In genomic region chr19:33143897-33144405, GRCh38 we compare ENCODE assay signal across 8 cellular contexts. TPM values are rescaled to one million over a fixed set of nuclear protein-coding genes. Genes with fewer than 3 reads are reported as not detected.
DNase-seq lines count a peak whose midpoint lies in the region; FAIRE-seq and TF ChIP-seq lines count a peak whose summit lies in the region.

No MANE protein-coding gene starts in this region.

- peak; percentile 91 for FAIRE-seq in GM12892 (lab: Jason Lieb, UNC)

- H3K4me2 ChIP-seq in PC-9 (peak overlapping the region; percentile 39), neural progenitor cell (no peak overlapping the region)

- POLR2A ChIA-PET in PC-9 (lab: Charles Lee; ENCODE audit: unreplicated experiment): no interaction called here

- no peaks in the 10 kb centered on the region for H3K36me3 ChIP-seq in PC-9 (ENCODE audit: low read depth)
- H3K36me3 ChIP-seq in neural progenitor cell: no peaks in the 10 kb centered on the region
- H3K36me3 ChIP-seq in suprapubic skin: no peaks in the 10 kb centered on the region

- H3K79me2 ChIP-seq in PC-9 (ENCODE audit: low read depth) (no peaks in the 10 kb centered on the region), neural progenitor cell (ENCODE audit: low read depth) (no peaks in the 10 kb centered on the region)

- H3K4me1 Mint-ChIP-seq in neural progenitor cell: peaks cover 5% of the 10 kb centered on the region

- no peak overlapping the region for H3K4me3 Mint-ChIP-seq in neural progenitor cell

- no peaks in the 10 kb centered on the region for H3K9me3 ChIP-seq in PC-9 (ENCODE audit: insufficient read depth, low read depth)
- no peaks in the 10 kb centered on the region for H3K9me3 ChIP-seq in neural progenitor cell (ENCODE audit: low read depth)
- no peaks in the 10 kb centered on the region for H3K9me3 ChIP-seq in suprapubic skin

- peak overlapping the region; percentile 44 for H3K27ac Mint-ChIP-seq in neural progenitor cell

- no peaks in the 10 kb centered on the region for H3K36me3 Mint-ChIP-seq in neural progenitor cell

- H4K20me1 ChIP-seq in PC-9 (ENCODE audit: insufficient read depth) (no peaks in the 10 kb centered on the region), neural progenitor cell (ENCODE audit: low read depth) (no peaks in the 10 kb centered on the region)

- H3K4me3 ChIP-seq in PC-9 (no peak overlapping the region), neural progenitor cell (no peak overlapping the region), suprapubic skin (no peak overlapping the region)

- H3K27me3 ChIP-seq in PC-9 (ENCODE audit: insufficient read depth, low read depth) (no peaks in the 10 kb centered on the region), neural progenitor cell (no peaks in the 10 kb centered on the region), suprapubic skin (no peaks in the 10 kb centered on the region)

- 23% methylated on average over 23 of the region's 23 CpGs for WGBS in suprapubic skin

- intact Hi-C loops in PC-9 (cut with micrococcal nuclease; ENCODE audit: unreplicated experiment): loop anchor here (1.0 to 5.0 kb wide), 4 partner anchors 41 to 628 kb away; no protein-coding TSS in a partner anchor

- BruUV-seq in PC-9 (replicated peaks; lab: Mats Ljungman, UMichigan): no TSS peak

- no peaks in the 10 kb centered on the region for H3F3A ChIP-seq in PC-9 (ENCODE audit: insufficient read depth, low read depth)
- no peaks in the 10 kb centered on the region for H3F3A ChIP-seq in neural progenitor cell (ENCODE audit: low read depth)

- CTCF ChIA-PET in PC-9 (lab: Charles Lee): interaction anchor here (0.7 to 1.5 kb wide), 2 partner anchors 41 to 67 kb away, joined by 6 read pairs; no protein-coding TSS in a partner anchor

- no peaks in the 10 kb centered on the region for H3K9me3 Mint-ChIP-seq in neural progenitor cell

- no peaks in the 10 kb centered on the region for H3K9me2 ChIP-seq in PC-9 (ENCODE audit: insufficient read depth)

- DNase-seq in GM12892 (ENCODE audit: insufficient read length) (peak; percentile 67), HuH-7 (ENCODE audit: low spot score) (peak; percentile 91), PC-9 (peak in 1 of 2 experiments; percentile 48), fibroblast of peridontal ligament (ENCODE audit: extremely low read depth) (peak; percentile 57), neural progenitor cell (ENCODE audit: low spot score) (peak; percentile 79), suprapubic skin (ENCODE audit: low spot score in 2 of 2) (peak; percentile 73 to 84)
- DNase-seq in activated T-cell treated with anti-CD3 and anti-CD28 coated beads, Interleukin-2, amount 50 U/mL, for 48 hours: peak; percentile 74 to 81

- no peaks in the 10 kb centered on the region for H3K4me1 ChIP-seq in PC-9 (replicated peaks; ENCODE audit: insufficient read depth)
- H3K4me1 ChIP-seq in neural progenitor cell: no peaks in the 10 kb centered on the region
- peaks cover 5% of the 10 kb centered on the region for H3K4me1 ChIP-seq in suprapubic skin

- TF ChIP-seq EP300 in suprapubic skin (IDR thresholded peaks at IDR 0.05): no peak

- H3K27ac ChIP-seq in 22Rv1: no peak overlapping the region
- no peak overlapping the region for H3K27ac ChIP-seq in PC-9
- H3K27ac ChIP-seq in neural progenitor cell: no peak overlapping the region
- no peak overlapping the region for H3K27ac ChIP-seq in suprapubic skin

- TF ChIP-seq CTCF in 22Rv1 (IDR thresholded peaks at IDR 0.05): peak; percentile 94
- TF ChIP-seq CTCF in PC-9 (conservative IDR thresholded peaks at IDR 0.05): peak; percentile 94
- TF ChIP-seq CTCF in neural progenitor cell (IDR thresholded peaks at IDR 0.05): peak; percentile 86
- TF ChIP-seq CTCF in suprapubic skin (IDR thresholded peaks at IDR 0.05): peak; percentile 77 to 94

- H2AFZ ChIP-seq in PC-9 (no peak overlapping the region), neural progenitor cell (replicated peaks) (no peak overlapping the region)

- TF ChIP-seq POLR2A in GM12892 (IDR thresholded peaks at IDR 0.05; ENCODE audit: low read depth, low read length) (no peak), suprapubic skin (IDR thresholded peaks at IDR 0.05) (no peak)

- no peak overlapping the region for H3K9ac ChIP-seq in neural progenitor cell

- peaks cover 8% of the 10 kb centered on the region for H3K27me3 Mint-ChIP-seq in neural progenitor cell (ENCODE audit: insufficient read depth, low read depth)

RNA-seq across cellular contexts. Expression of gene WDR88, which starts 12.0 kb away (rescaled TPM):
- polyA plus RNA-seq in GM12892 (2012; ENCODE audit: missing spikeins): 0.53 TPM
- total RNA-seq in PC-9 (2021) (0.59 TPM in 1 of 2 replicates, not detected in the other), neural progenitor cell (ENCODE audit: low replicate concordance) (not detected in 2 replicates), suprapubic skin (not detected)

RNA-seq across cellular contexts. Expression of gene LRP3, which starts 50.2 kb away (rescaled TPM):
- polyA plus RNA-seq in GM12892 (2012; ENCODE audit: missing spikeins): not detected
- total RNA-seq in PC-9 (2021) (2.3 and 3.0 TPM in 2 replicates), neural progenitor cell (ENCODE audit: low replicate concordance) (7.5 and 40.0 TPM in 2 replicates), suprapubic skin (10 to 100 TPM in 3 of 4 donors, 1 to 10 TPM in 1; 9.8 to 17.1 (median 14.0) TPM)
